In genomic region chrX:31227250-31227649, GRCh38 we compare ENCODE assay signal across 26 cellular contexts.
A peak's percentile ranks its signal among the peaks of the same experiment; 100 is the strongest.
DNase-seq lines count a peak whose midpoint lies in the region; ATAC-seq and TF ChIP-seq lines count a peak whose summit lies in the region.
"Had no signal": no experiment of that assay in that cellular context is flagged by ENCODE, and none has a peak within 500 bp of the region (broad histone marks: within the 10 kb centered on the region; RNA-seq: fewer than 3 reads in every experiment).

No MANE protein-coding gene starts in this region.

- DNase-seq in Caco-2 (peak; percentile 30 to 38), MG63 (peak; percentile 68), fibroblast of pulmonary artery (ENCODE audit: low read depth) (peak; percentile 19), nephron progenitor cell (no peak), left colon (no peak)
- no peak for DNase-seq in CD8-positive, alpha-beta memory T cell
- DNase-seq: activated CD4-positive, alpha-beta T cell treated with anti-CD3 and anti-CD28 coated beads, Interleukin-2, amount 10 ng/mL, durations not matched to agents 24 days and 14 days; CD8-positive, alpha-beta T cell; DMS79; effector CD8-positive, alpha-beta T cell; glutamatergic neuron; H9; NCI-H146; NCI-H524; Peyer's patch; small intestine; stimulated activated naive CD4-positive, alpha-beta T cell treated with Interleukin-2 at 50 U/mL for 16 hours; T-helper 2 cell; thyroid gland had no signal

- H3K4me3 ChIP-seq in Caco-2 (ENCODE audit: low read depth, low read length) (no peak overlapping the region), MG63 (no peak overlapping the region), fibroblast of pulmonary artery (replicated peaks; ENCODE audit: low read depth, low read length) (no peak overlapping the region)
- no peak overlapping the region for H3K4me3 ChIP-seq in CD8-positive, alpha-beta memory T cell (ENCODE audit: low read length)
- H3K4me3 ChIP-seq: K562, Peyer's patch, thyroid gland had no signal

- H3K27ac Mint-ChIP-seq in Caco-2 (ENCODE audit: unreplicated experiment): peak overlapping the region; percentile 50
- peak overlapping the region; percentile 70 for H3K27ac Mint-ChIP-seq in nephron progenitor cell
- no peak overlapping the region for H3K27ac Mint-ChIP-seq in CD8-positive, alpha-beta memory T cell
- H3K27ac Mint-ChIP-seq: activated CD4-positive, alpha-beta T cell treated with anti-CD3 and anti-CD28 coated beads, Interleukin-2, amount 10 ng/mL, durations not matched to agents 24 days and 14 days; activated naive CD4-positive, alpha-beta T cell treated with anti-CD3 and anti-CD28 coated beads, Interleukin-2, amount 50 U/mL, for 24 hours; activated T-helper 1 cell treated with anti-CD3 and anti-CD28 coated beads, Interleukin-12 subunit alpha, Interleukin-12 subunit beta, Interleukin-2, Interleukin-4 antibody, amounts not matched to agents 30 ng/mL and 10 ng/mL and 1 ng/mL, durations not matched to agents 14 hours and 24 hours and 36 hours; CD8-positive, alpha-beta T cell; H9 had no signal

- CTCF ChIA-PET in Caco-2 (lab: Charles Lee): no interaction called here
- CTCF ChIA-PET in CD8-positive, alpha-beta memory T cell (lab: Charles Lee): no interaction called here

- H3K27me3 Mint-ChIP-seq in Caco-2 (ENCODE audit: insufficient read depth, unreplicated experiment) (no peaks in the 10 kb centered on the region), nephron progenitor cell (ENCODE audit: low read depth, poor library complexity) (no peaks in the 10 kb centered on the region)
- H3K27me3 Mint-ChIP-seq in CD8-positive, alpha-beta memory T cell: peaks cover 0 to 2% of the 10 kb centered on the region in 2 donors
- H3K27me3 Mint-ChIP-seq: activated naive CD4-positive, alpha-beta T cell treated with anti-CD3 and anti-CD28 coated beads, Interleukin-2, amount 50 U/mL, for 24 hours had no signal

- H3K36me3 ChIP-seq in Caco-2 (ENCODE audit: control insufficient read depth, insufficient read depth, low read length): no peaks in the 10 kb centered on the region
- no peaks in the 10 kb centered on the region for H3K36me3 ChIP-seq in MG63
- H3K36me3 ChIP-seq in CD8-positive, alpha-beta memory T cell (ENCODE audit: insufficient read depth, low read length): no peaks in the 10 kb centered on the region
- H3K36me3 ChIP-seq: Peyer's patch, thyroid gland had no signal

- TF ChIP-seq CTCF in Caco-2 (IDR thresholded peaks at IDR 0.05; ENCODE audit: insufficient read depth in 1 of 2, low read depth in 1 of 2, low read length in 1 of 2, severe bottlenecking in 1 of 2, unreplicated experiment in 1 of 2): no peak
- TF ChIP-seq CTCF in fibroblast of pulmonary artery (IDR thresholded peaks at IDR 0.05; ENCODE audit: low read length, missing control alignments): no peak
- no peak for TF ChIP-seq CTCF in nephron progenitor cell (IDR thresholded peaks at IDR 0.05)

- BruUV-seq in Caco-2 (replicated peaks; lab: Mats Ljungman, UMichigan): no TSS peak

- H3K4me1 ChIP-seq in Caco-2: peaks cover 10% of the 10 kb centered on the region; the same call in 1 of the 2 replicates
- no peaks in the 10 kb centered on the region for H3K4me1 ChIP-seq in CD8-positive, alpha-beta memory T cell (ENCODE audit: insufficient read depth, low read length)
- H3K4me1 ChIP-seq: Peyer's patch, thyroid gland had no signal

- H3K9me3 ChIP-seq in Caco-2 (no peaks in the 10 kb centered on the region), MG63 (no peaks in the 10 kb centered on the region)
- H3K9me3 ChIP-seq in CD8-positive, alpha-beta memory T cell (ENCODE audit: low read length): no peaks in the 10 kb centered on the region
- H3K9me3 ChIP-seq: Peyer's patch, thyroid gland had no signal

- no peaks in the 10 kb centered on the region for H3K27me3 ChIP-seq in Caco-2 (replicated peaks; ENCODE audit: control insufficient read depth, insufficient read depth, low read length)
- no peaks in the 10 kb centered on the region for H3K27me3 ChIP-seq in MG63
- H3K27me3 ChIP-seq in CD8-positive, alpha-beta memory T cell (ENCODE audit: insufficient read depth, low read length, poor library complexity, severe bottlenecking): no peaks in the 10 kb centered on the region
- H3K27me3 ChIP-seq: Peyer's patch, thyroid gland had no signal

- no peak for ATAC-seq in left colon
- no peak for ATAC-seq in GM18909 (IDR thresholded peaks at IDR 0.05; ENCODE audit: poor library complexity, unreplicated experiment)
- no peak for ATAC-seq in HG03280 (IDR thresholded peaks at IDR 0.05; ENCODE audit: unreplicated experiment)
- ATAC-seq: CD8-positive, alpha-beta T cell; esophagus mucosa; K562 had no signal

- H3K9me3 Mint-ChIP-seq in Caco-2 (ENCODE audit: unreplicated experiment): no peaks in the 10 kb centered on the region
- H3K9me3 Mint-ChIP-seq in nephron progenitor cell: peaks cover 26% of the 10 kb centered on the region
- peaks cover 0 to 2% (median 0%) of the 10 kb centered on the region in 5 donors for H3K9me3 Mint-ChIP-seq in CD8-positive, alpha-beta memory T cell
- H3K9me3 Mint-ChIP-seq: activated CD4-positive, alpha-beta T cell treated with anti-CD3 and anti-CD28 coated beads, Interleukin-2, amount 10 ng/mL, durations not matched to agents 24 days and 14 days; activated naive CD4-positive, alpha-beta T cell treated with anti-CD3 and anti-CD28 coated beads, Interleukin-2, amount 50 U/mL, for 24 hours; activated T-helper 1 cell treated with anti-CD3 and anti-CD28 coated beads, Interleukin-12 subunit alpha, Interleukin-12 subunit beta, Interleukin-2, Interleukin-4 antibody, amounts not matched to agents 30 ng/mL and 10 ng/mL and 1 ng/mL, durations not matched to agents 14 hours and 24 hours and 36 hours; CD8-positive, alpha-beta T cell had no signal

- H3K36me3 Mint-ChIP-seq in Caco-2 (ENCODE audit: insufficient read depth, unreplicated experiment) (peaks cover 6% of the 10 kb centered on the region), nephron progenitor cell (ENCODE audit: low read depth) (peaks cover 28% of the 10 kb centered on the region)
- H3K36me3 Mint-ChIP-seq in CD8-positive, alpha-beta memory T cell: no peaks in the 10 kb centered on the region
- H3K36me3 Mint-ChIP-seq: activated naive CD4-positive, alpha-beta T cell treated with anti-CD3 and anti-CD28 coated beads, Interleukin-2, amount 50 U/mL, for 24 hours; CD8-positive, alpha-beta T cell had no signal

- H3K4me3 Mint-ChIP-seq in Caco-2 (ENCODE audit: unreplicated experiment) (peak overlapping the region; percentile 35), nephron progenitor cell (no peak overlapping the region)
- no peak overlapping the region for H3K4me3 Mint-ChIP-seq in CD8-positive, alpha-beta memory T cell
- H3K4me3 Mint-ChIP-seq: activated CD4-positive, alpha-beta T cell treated with anti-CD3 and anti-CD28 coated beads, Interleukin-2, amount 10 ng/mL, durations not matched to agents 24 days and 14 days; activated naive CD4-positive, alpha-beta T cell treated with anti-CD3 and anti-CD28 coated beads, Interleukin-2, amount 50 U/mL, for 24 hours; activated T-helper 1 cell treated with anti-CD3 and anti-CD28 coated beads, Interleukin-12 subunit alpha, Interleukin-12 subunit beta, Interleukin-2, Interleukin-4 antibody, amounts not matched to agents 30 ng/mL and 10 ng/mL and 1 ng/mL, durations not matched to agents 14 hours and 24 hours and 36 hours; CD8-positive, alpha-beta T cell; H9; neural crest cell had no signal

- intact Hi-C loops in Caco-2 (cut with micrococcal nuclease; ENCODE audit: unreplicated experiment) (no loop called here), left colon (cut with DNase I, micrococcal nuclease) (no loop called here)

- no peak overlapping the region for H3K27ac ChIP-seq in CD8-positive, alpha-beta memory T cell (ENCODE audit: low read depth, low read length)
- H3K27ac ChIP-seq: Peyer's patch, thyroid gland had no signal

- POLR2A ChIA-PET in Caco-2 (lab: Charles Lee): no interaction called here
- POLR2A ChIA-PET in CD8-positive, alpha-beta memory T cell (lab: Charles Lee): no interaction called here

- H3K4me1 Mint-ChIP-seq in Caco-2 (ENCODE audit: low read depth, unreplicated experiment) (peaks cover 9% of the 10 kb centered on the region), nephron progenitor cell (no peaks in the 10 kb centered on the region)
- no peaks in the 10 kb centered on the region for H3K4me1 Mint-ChIP-seq in CD8-positive, alpha-beta memory T cell
- H3K4me1 Mint-ChIP-seq: activated CD4-positive, alpha-beta T cell treated with anti-CD3 and anti-CD28 coated beads, Interleukin-2, amount 10 ng/mL, durations not matched to agents 24 days and 14 days; activated naive CD4-positive, alpha-beta T cell treated with anti-CD3 and anti-CD28 coated beads, Interleukin-2, amount 50 U/mL, for 24 hours had no signal

Comparison
In these comparisons a context has a peak if more than half of its experiments do, and no peak if none do; other contexts are left out.
1. DNase-seq: peak in Caco-2 (2 of 2), MG63 (single experiment) and fibroblast of pulmonary artery (single experiment); none in nephron progenitor cell (single experiment), left colon (0 of 2) and CD8-positive, alpha-beta memory T cell (0 of 5).
2. H3K27ac Mint-ChIP-seq: peak in Caco-2 (single experiment) and nephron progenitor cell (single experiment); none in CD8-positive, alpha-beta memory T cell (0 of 8).